11 cellular contexts compared by ENCODE assay signal in genomic region chr7:74482629-74483401, GRCh38. TPM values are rescaled to one million over a fixed set of nuclear protein-coding genes. Genes with fewer than 3 reads are reported as not detected.
DNase-seq lines count a peak whose midpoint lies in the region; ATAC-seq and TF ChIP-seq lines count a peak whose summit lies in the region.
"Had no signal": no experiment of that assay in that cellular context is flagged by ENCODE, and none has a peak within 500 bp of the region (broad histone marks: within the 10 kb centered on the region; RNA-seq: fewer than 3 reads in every experiment).

No MANE protein-coding gene starts in this region.

- H3K36me3 ChIP-seq in Panc1 (ENCODE audit: control insufficient read depth, insufficient read depth, low read length) (no peaks in the 10 kb centered on the region), fibroblast of lung (ENCODE audit: control insufficient read depth, insufficient read depth, low read length) (no peaks in the 10 kb centered on the region), BE2C (no peaks in the 10 kb centered on the region)

- no peaks in the 10 kb centered on the region for H3K36me3 Mint-ChIP-seq in activated T-cell treated with anti-CD3 and anti-CD28 coated beads, Interleukin-2, amount 50 U/mL, for 72 hours (ENCODE audit: insufficient read depth in 2 of 2)

- POLR2A ChIA-PET in Panc1 (lab: Charles Lee) = interaction anchor here (0.7 kb wide), 1 partner anchor 19 kb away, joined by 3 read pairs; no protein-coding TSS in a partner anchor

- peaks cover 4% of the 10 kb centered on the region for H3K4me1 Mint-ChIP-seq in activated T-cell treated with anti-CD3 and anti-CD28 coated beads, Interleukin-2, amount 50 U/mL, for 72 hours (ENCODE audit: low read depth)

- peak overlapping the region; percentile 35 for H3K4me2 ChIP-seq in fibroblast of lung (ENCODE audit: extremely low read depth, insufficient read depth, low read length)

- no peaks in the 10 kb centered on the region for H3K27me3 ChIP-seq in Panc1 (ENCODE audit: control insufficient read depth, insufficient read depth, low read length)
- no peaks in the 10 kb centered on the region for H3K27me3 ChIP-seq in fibroblast of lung (ENCODE audit: control insufficient read depth, insufficient read depth, low read length)
- H3K27me3 ChIP-seq in BE2C = no peaks in the 10 kb centered on the region

- ATAC-seq in Panc1 (no peak), GM21390 (IDR thresholded peaks at IDR 0.05; ENCODE audit: unreplicated experiment) (no peak)
- ATAC-seq in activated T-cell treated with anti-CD3 and anti-CD28 coated beads, Interleukin-2, amount 50 U/mL, for 72 hours (replicated peaks in 1 of 2) = no peak
- ATAC-seq: GM12878 had no signal

- H3K27me3 Mint-ChIP-seq in activated T-cell treated with anti-CD3 and anti-CD28 coated beads, Interleukin-2, amount 50 U/mL, for 72 hours (ENCODE audit: low read depth) = peaks cover 14% of the 10 kb centered on the region

- TF ChIP-seq CTCF in Panc1 (IDR thresholded peaks at IDR 0.05) = no peak
- no peak for TF ChIP-seq CTCF in fibroblast of lung (conservative IDR thresholded peaks at IDR 0.05 in 1 of 2, IDR thresholded peaks at IDR 0.05 in 1 of 2; ENCODE audit: low read depth in 1 of 2, low read length in 2 of 2)
- no peak for TF ChIP-seq CTCF in retinal pigment epithelial cell (conservative IDR thresholded peaks at IDR 0.05; ENCODE audit: low read depth, low read length)
- no peak for TF ChIP-seq CTCF in BE2C (IDR thresholded peaks at IDR 0.05; ENCODE audit: low read depth, low read length)

- no peaks in the 10 kb centered on the region for H4K20me1 ChIP-seq in fibroblast of lung (ENCODE audit: control insufficient read depth, extremely low read depth, insufficient read depth, low read length)

- H3K4me3 Mint-ChIP-seq in activated T-cell treated with anti-CD3 and anti-CD28 coated beads, Interleukin-2, amount 50 U/mL, for 72 hours = no peak overlapping the region

- peaks cover 4% of the 10 kb centered on the region for H3K79me2 ChIP-seq in fibroblast of lung (ENCODE audit: control insufficient read depth, insufficient read depth, low read length)

- H3K4me1 ChIP-seq in Panc1 (ENCODE audit: control insufficient read depth, insufficient read depth, low read length) (peaks cover 61% of the 10 kb centered on the region), fibroblast of lung (ENCODE audit: control insufficient read depth, extremely low read depth, insufficient read depth, low read length) (peaks cover 29% of the 10 kb centered on the region), BE2C (peaks cover 24% of the 10 kb centered on the region)

- H3K9me3 ChIP-seq in Panc1 (ENCODE audit: control insufficient read depth, insufficient read depth, low read depth, low read length) (no peaks in the 10 kb centered on the region), fibroblast of lung (ENCODE audit: control insufficient read depth, insufficient read depth, low read depth, low read length) (no peaks in the 10 kb centered on the region), BE2C (no peaks in the 10 kb centered on the region)

- in situ Hi-C loops in Panc1 (cut with HindIII; ENCODE audit: low pct_unique_long_range_greater_than_20kb, low sequenced_read_pairs) = no loop called here

- intact Hi-C loops in Panc1 (cut with micrococcal nuclease; ENCODE audit: unreplicated experiment) = no loop called here

- H3K9ac ChIP-seq in fibroblast of lung (ENCODE audit: insufficient read depth, low read length) = peak overlapping the region; percentile 7

- no peaks in the 10 kb centered on the region for H3K9me3 Mint-ChIP-seq in activated T-cell treated with anti-CD3 and anti-CD28 coated beads, Interleukin-2, amount 50 U/mL, for 72 hours

- H3K4me3 ChIP-seq in Panc1 (ENCODE audit: low read depth in 2 of 2, low read length in 2 of 2) = peak overlapping the region in 1 of 2 experiments; percentile 10; a peak in 1 of 4 replicates
- H3K4me3 ChIP-seq in fibroblast of lung (replicated peaks in 1 of 4; ENCODE audit: control extremely low read depth in 1 of 4, insufficient read depth in 1 of 4, low read depth in 3 of 4, low read length in 4 of 4) = no peak overlapping the region
- no peak overlapping the region for H3K4me3 ChIP-seq in retinal pigment epithelial cell (ENCODE audit: low read length)
- H3K4me3 ChIP-seq in BE2C (ENCODE audit: low read depth, low read length) = no peak overlapping the region
- H3K4me3 ChIP-seq: GM12878 had no signal

- peak overlapping the region; percentile 95 for H3K27ac ChIP-seq in Panc1 (ENCODE audit: low read length)
- H3K27ac ChIP-seq in fibroblast of lung (ENCODE audit: insufficient read depth, low read length) = peak overlapping the region; percentile 95

- peak; percentile 82 for DNase-seq in Daoy (ENCODE audit: low read depth)
- peak; percentile 42 for DNase-seq in Panc1 (ENCODE audit: low read depth, low spot score)
- peak; percentile 99 for DNase-seq in fibroblast of lung (ENCODE audit: low read depth in 2 of 2)
- DNase-seq in retinal pigment epithelial cell (ENCODE audit: low read depth) = peak; percentile 97
- DNase-seq in activated T-cell treated with anti-CD3 and anti-CD28 coated beads, Interleukin-2, amount 50 U/mL, for 72 hours = no peak
- no peak for DNase-seq in NCI-H187 (lab: John Stamatoyannopoulos, UW)
- no peak for DNase-seq in BE2C
- DNase-seq: caudate nucleus, T-helper 2 cell had no signal

- H2AFZ ChIP-seq in fibroblast of lung (ENCODE audit: low read length) = no peak overlapping the region

- CTCF ChIA-PET in Panc1 (lab: Charles Lee) = interaction anchor here (0.7 kb wide), 1 partner anchor 1738 kb away, joined by 3 read pairs; no protein-coding TSS in a partner anchor

- BruUV-seq in Panc1 (replicated peaks; lab: Mats Ljungman, UMichigan) = no TSS peak

- no peak overlapping the region for H3K27ac Mint-ChIP-seq in activated T-cell treated with anti-CD3 and anti-CD28 coated beads, Interleukin-2, amount 50 U/mL, for 72 hours

RNA-seq across cellular contexts. Expression of gene GTF2IRD1, which starts 29.1 kb away (rescaled TPM):
- total RNA-seq in Daoy (2014; rRNA removed; shearing (Covaris generic)) = 10.0 and 19.8 TPM in 2 replicates
- 54.0 TPM for total RNA-seq in Panc1 (2021; ENCODE audit: unreplicated experiment)
- polyA plus RNA-seq in Panc1 (2012; ENCODE audit: insufficient read length) = 49.5 TPM
- 10.0 and 14.7 TPM in 2 replicates for total RNA-seq in fibroblast of lung
- polyA plus RNA-seq in fibroblast of lung = 7.8 and 9.7 TPM in 2 replicates
- 12.8 and 15.4 TPM in 2 replicates for polyA plus RNA-seq in fibroblast of lung (2012)
- polyA minus RNA-seq in fibroblast of lung (ENCODE audit: low replicate concordance) = 18.9 and 24.1 TPM in 2 replicates
- 1 to 10 TPM; 3.1 to 4.6 TPM for total RNA-seq in activated T-cell treated with anti-CD3 and anti-CD28 coated beads, Interleukin-2, amount 50 U/mL, for 72 hours
- 48.5 TPM for polyA plus RNA-seq in BE2C (2012; ENCODE audit: insufficient read depth, insufficient read length, low read depth)

Comparison
In these comparisons a context has a peak if more than half of its experiments do, and no peak if none do; other contexts are left out.
1. DNase-seq: peak in Daoy (single experiment), Panc1 (single experiment), fibroblast of lung (2 of 2) and retinal pigment epithelial cell (single experiment); none in activated T-cell treated with anti-CD3 and anti-CD28 coated beads, Interleukin-2, amount 50 U/mL, for 72 hours (0 of 2), NCI-H187 (0 of 2) and BE2C (single experiment).